In genomic region chr13:34655554-34655953, GRCh38 we compare ENCODE assay signal across 14 cellular contexts.
A peak's percentile ranks its signal among the peaks of the same experiment; 100 is the strongest.
DNase-seq lines count a peak whose midpoint lies in the region; ATAC-seq and TF ChIP-seq lines count a peak whose summit lies in the region.
"Had no signal": no experiment of that assay in that cellular context is flagged by ENCODE, and none has a peak within 500 bp of the region (broad histone marks: within the 10 kb centered on the region; RNA-seq: fewer than 3 reads in every experiment).

No MANE protein-coding gene starts in this region.

- no peak overlapping the region for H2BK120ac ChIP-seq in mesenchymal stem cell (ENCODE audit: low read depth, low read length)
- no peak overlapping the region for H2BK120ac ChIP-seq in H9 (ENCODE audit: low read depth, low read length, poor library complexity, severe bottlenecking)

- DNase-seq in G401 (ENCODE audit: low spot score) (peak; percentile 29), MV-4-11 (lab: John Stamatoyannopoulos, UW) (peak; percentile 5), mesenchymal stem cell (peak; percentile 7), H9 (no peak)
- DNase-seq: CD4-positive, alpha-beta memory T cell; DMS79; GDM1; IMR-90; KBM-7 had no signal

- no peak overlapping the region for H3K18ac ChIP-seq in mesenchymal stem cell (ENCODE audit: low read depth in 1 of 2, low read length in 2 of 2)
- H3K18ac ChIP-seq in H9 (ENCODE audit: insufficient read length, low read depth, low read length), result no peak overlapping the region

- H2BK20ac ChIP-seq in H9 (ENCODE audit: low read depth, low read length, poor library complexity, severe bottlenecking), result no peak overlapping the region

- no peak overlapping the region for H4K5ac ChIP-seq in H9 (ENCODE audit: insufficient read length, low read depth, low read length)

- no peak overlapping the region for H2AK5ac ChIP-seq in mesenchymal stem cell (ENCODE audit: low read length, severe bottlenecking)
- no peak overlapping the region for H2AK5ac ChIP-seq in H9 (ENCODE audit: insufficient read length, low read length)

- H3K27me3 Mint-ChIP-seq in H9 (ENCODE audit: low read depth), result no peaks in the 10 kb centered on the region
- H3K27me3 Mint-ChIP-seq: B cell; CD4-positive, alpha-beta memory T cell had no signal

- H3K4me2 ChIP-seq in mesenchymal stem cell (ENCODE audit: low read length, poor library complexity, severe bottlenecking) (no peak overlapping the region), H9 (ENCODE audit: insufficient read depth, insufficient read length, low read length) (no peak overlapping the region)

- H3K36me3 Mint-ChIP-seq in H9 (ENCODE audit: insufficient read depth in 1 of 3, low read depth in 3 of 3), result peaks cover 6 to 24% (median 14%) of the 10 kb centered on the region in 3 experiments; a peak in 6 of 7 replicates
- H3K36me3 Mint-ChIP-seq: CD4-positive, alpha-beta memory T cell had no signal

- H3K9ac ChIP-seq in mesenchymal stem cell (ENCODE audit: low read length) (no peak overlapping the region), H9 (ENCODE audit: extremely low read depth, insufficient read length, low read length) (no peak overlapping the region)

- peaks cover 20 to 26% of the 10 kb centered on the region in 2 experiments for H3K9me3 Mint-ChIP-seq in H9

- H3K14ac ChIP-seq in mesenchymal stem cell (ENCODE audit: low read length in 2 of 2) (no peak overlapping the region), H9 (ENCODE audit: insufficient read depth, low read length) (no peak overlapping the region)

- no peak overlapping the region for H2AFZ ChIP-seq in mesenchymal stem cell (ENCODE audit: low read depth, low read length)
- no peak overlapping the region for H2AFZ ChIP-seq in H9 (ENCODE audit: low read length)

- H4K8ac ChIP-seq in mesenchymal stem cell (ENCODE audit: low read length) (no peak overlapping the region), H9 (replicated peaks; ENCODE audit: insufficient read length, low read depth, low read length) (no peak overlapping the region)

- peak; percentile 53 for ATAC-seq in GM18868 (IDR thresholded peaks at IDR 0.05; ENCODE audit: unreplicated experiment)
- ATAC-seq in GM19397 (IDR thresholded peaks at IDR 0.05; ENCODE audit: unreplicated experiment), result no peak
- no peak for ATAC-seq in HG02970 (IDR thresholded peaks at IDR 0.05; ENCODE audit: low FRiP score, unreplicated experiment)
- ATAC-seq: HCT116 had no signal

- H3K79me1 ChIP-seq in mesenchymal stem cell (replicated peaks; ENCODE audit: low read length, poor library complexity, severe bottlenecking) (no peaks in the 10 kb centered on the region), H9 (ENCODE audit: insufficient read depth, low read depth, low read length, poor library complexity, severe bottlenecking) (no peaks in the 10 kb centered on the region)

- H2BK12ac ChIP-seq in mesenchymal stem cell (ENCODE audit: low read length in 2 of 2), result no peak overlapping the region
- no peak overlapping the region for H2BK12ac ChIP-seq in H9 (ENCODE audit: insufficient read length, low read depth, low read length)

- H2BK15ac ChIP-seq in mesenchymal stem cell (ENCODE audit: low read depth, poor library complexity, severe bottlenecking) (no peak overlapping the region), H9 (ENCODE audit: low read depth, low read length) (no peak overlapping the region)

- no peaks in the 10 kb centered on the region for H3K79me2 ChIP-seq in H9 (ENCODE audit: insufficient read depth, low read length)

- H3K27ac Mint-ChIP-seq in H9, result no peak overlapping the region
- H3K27ac Mint-ChIP-seq: B cell; CD4-positive, alpha-beta memory T cell had no signal

- H3K27ac ChIP-seq in mesenchymal stem cell (ENCODE audit: low read length, poor library complexity, severe bottlenecking) (no peak overlapping the region), H9 (ENCODE audit: insufficient read length, low read depth, low read length) (no peak overlapping the region)

- H3K27me3 ChIP-seq in mesenchymal stem cell (ENCODE audit: control insufficient read depth in 1 of 2, insufficient read depth in 1 of 2, low read length in 2 of 2) (no peaks in the 10 kb centered on the region), H9 (ENCODE audit: insufficient read depth, low read length) (no peaks in the 10 kb centered on the region)

- no peaks in the 10 kb centered on the region for H4K20me1 ChIP-seq in H9 (ENCODE audit: control insufficient read depth, insufficient read depth, insufficient read length)

- H3K9me3 ChIP-seq in mesenchymal stem cell (ENCODE audit: control insufficient read depth, low read length), result no peaks in the 10 kb centered on the region
- H3K9me3 ChIP-seq in H9 (ENCODE audit: control insufficient read depth, low read depth, low read length), result no peaks in the 10 kb centered on the region

- no peaks in the 10 kb centered on the region for H3K23me2 ChIP-seq in H9 (ENCODE audit: insufficient read length, low read depth, low read length, poor library complexity, severe bottlenecking)

- H3K23ac ChIP-seq in mesenchymal stem cell (ENCODE audit: low read length in 2 of 2) (no peak overlapping the region), H9 (ENCODE audit: insufficient read length, low read depth, low read length) (no peak overlapping the region)

- H3K4me1 ChIP-seq in mesenchymal stem cell (ENCODE audit: control insufficient read depth, insufficient read depth, low read depth, low read length) (peaks cover 3% of the 10 kb centered on the region), H9 (ENCODE audit: insufficient read depth, low read length) (no peaks in the 10 kb centered on the region)

- H2BK5ac ChIP-seq in mesenchymal stem cell (ENCODE audit: low read depth, low read length, poor library complexity, severe bottlenecking) (no peak overlapping the region), H9 (ENCODE audit: insufficient read length, low read length) (no peak overlapping the region)

- H3K4ac ChIP-seq in mesenchymal stem cell (ENCODE audit: low read depth in 1 of 2, low read length in 2 of 2) (no peak overlapping the region), H9 (ENCODE audit: low read depth, low read length) (no peak overlapping the region)

- H3K56ac ChIP-seq in H9 (ENCODE audit: insufficient read length, low read depth, low read length), result no peak overlapping the region

- H3K4me3 ChIP-seq in mesenchymal stem cell (ENCODE audit: insufficient read depth in 1 of 2, low read depth in 1 of 2, low read length in 2 of 2), result no peak overlapping the region

- H3K4me1 Mint-ChIP-seq in H9, result no peaks in the 10 kb centered on the region
- H3K4me1 Mint-ChIP-seq: B cell; CD4-positive, alpha-beta memory T cell had no signal

- H4K91ac ChIP-seq in mesenchymal stem cell (ENCODE audit: low read length), result no peak overlapping the region
- H4K91ac ChIP-seq in H9 (ENCODE audit: insufficient read length, low read depth, low read length), result no peak overlapping the region

- H3K4me3 Mint-ChIP-seq in H9, result no peak overlapping the region
- H3K4me3 Mint-ChIP-seq: B cell; CD4-positive, alpha-beta memory T cell had no signal

- H3T11ph ChIP-seq in H9 (ENCODE audit: low read length), result no peak overlapping the region

- TF ChIP-seq CTCF in H9 (conservative IDR thresholded peaks at IDR 0.05), result no peak

- in situ Hi-C loops in G401 (cut with HindIII; ENCODE audit: low sequenced_read_pairs), result no loop called here

- no peaks in the 10 kb centered on the region for H3K36me3 ChIP-seq in mesenchymal stem cell (ENCODE audit: control insufficient read depth in 1 of 2, insufficient read depth in 2 of 2, low read depth in 1 of 2, low read length in 2 of 2)
